ENCODE assay signal across 19 cellular contexts in the genomic region with DNA sequence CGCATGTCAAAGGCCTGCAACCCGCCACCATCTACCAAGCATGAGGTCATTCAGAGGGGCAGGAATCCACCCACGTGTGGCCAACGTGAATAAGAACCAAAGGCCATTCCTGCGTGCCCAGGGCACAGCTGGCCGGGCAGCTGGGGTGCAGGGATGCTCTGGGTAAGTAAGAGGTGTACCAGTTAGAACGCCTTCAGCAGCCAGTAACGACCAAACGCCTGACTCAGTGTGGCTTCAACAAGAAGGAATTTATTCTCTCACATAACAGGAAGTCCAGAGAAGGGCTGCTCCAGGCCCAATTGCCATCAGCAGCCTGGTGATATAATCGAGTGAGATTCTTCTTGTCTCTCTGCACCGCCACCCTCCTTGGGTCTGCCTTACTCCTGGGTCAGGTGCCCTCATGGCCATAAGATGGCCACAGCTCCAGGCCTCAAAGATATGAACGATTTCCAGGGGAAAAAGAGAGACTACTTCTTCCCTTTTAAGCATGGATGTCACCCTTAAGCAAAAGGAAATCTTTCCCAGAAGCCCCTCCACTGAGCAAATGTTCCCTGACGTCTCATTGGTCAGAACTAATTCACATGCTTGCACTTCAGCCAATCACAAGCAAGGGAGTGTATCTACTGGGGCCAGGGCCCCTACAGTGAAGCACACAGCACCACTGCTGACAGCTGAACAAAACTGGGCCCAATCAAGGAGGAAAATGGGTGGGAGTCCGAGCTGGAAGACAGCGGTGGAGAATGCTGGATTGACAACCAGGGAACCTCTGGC. TPM values are rescaled to one million over a fixed set of nuclear protein-coding genes. Genes with fewer than 3 reads are reported as not detected.
A peak's percentile ranks its signal among the peaks of the same experiment; 100 is the strongest.
DNase-seq lines count a peak whose midpoint lies in the region; ATAC-seq and TF ChIP-seq lines count a peak whose summit lies in the region.
"Had no signal": no experiment of that assay in that cellular context is flagged by ENCODE, and none has a peak within 500 bp of the region (broad histone marks: within the 10 kb centered on the region; RNA-seq: fewer than 3 reads in every experiment).

No MANE protein-coding gene starts in this region.

- CTCF ChIA-PET in WTC11 (lab: Charles Lee), result no interaction called here

- H3K27ac ChIP-seq in right cardiac atrium (ENCODE audit: low read length) (peak overlapping the region; percentile 49), heart right ventricle (peak overlapping the region in 4 of 10 donors; percentile 11 to 63 (median 50)), tibial nerve (peak overlapping the region in 1 of 4 donors; percentile 28)
- H3K27ac ChIP-seq: HL-60 had no signal

- TF ChIP-seq POLR2A in tibial nerve (IDR thresholded peaks at IDR 0.05), result no peak

- H3K9me3 ChIP-seq in right cardiac atrium (ENCODE audit: control insufficient read depth, low read length) (no peaks in the 10 kb centered on the region), heart right ventricle (no peaks in the 10 kb centered on the region), tibial nerve (no peaks in the 10 kb centered on the region)
- H3K9me3 ChIP-seq: stomach had no signal

- H3K27ac Mint-ChIP-seq in WTC11 (no peak overlapping the region), CD14-positive monocyte (no peak overlapping the region), type B pancreatic cell (no peak overlapping the region)

- WGBS in right cardiac atrium, result 87% methylated on average over 15 of the region's 15 CpGs
- WGBS in heart right ventricle, 2 donors, result 86 to 89% methylated on average over 15 of the region's 15 CpGs
- WGBS in tibial nerve, 2 donors, result 83 to 91% methylated on average over 15 of the region's 15 CpGs

- TF ChIP-seq CTCF in heart right ventricle (IDR thresholded peaks at IDR 0.05), result no peak
- no peak for TF ChIP-seq CTCF in WTC11 (IDR thresholded peaks at IDR 0.05)
- no peak for TF ChIP-seq CTCF in kidney epithelial cell (IDR thresholded peaks at IDR 0.05; ENCODE audit: insufficient read depth, low read length, poor library complexity, severe bottlenecking)
- TF ChIP-seq CTCF in tibial nerve (IDR thresholded peaks at IDR 0.05), result no peak
- no peak for TF ChIP-seq CTCF in CD14-positive monocyte (IDR thresholded peaks at IDR 0.05)
- no peak for TF ChIP-seq CTCF in type B pancreatic cell (conservative IDR thresholded peaks at IDR 0.05)

- H3K27me3 Mint-ChIP-seq in WTC11 (ENCODE audit: low read depth) (no peaks in the 10 kb centered on the region), CD14-positive monocyte (ENCODE audit: low read depth in 3 of 3) (peaks cover 0 to 2% (median 0%) of the 10 kb centered on the region in 3 donors), type B pancreatic cell (no peaks in the 10 kb centered on the region)
- H3K27me3 Mint-ChIP-seq: natural killer cell treated with Interleukin-12 subunit alpha and Interleukin-12 subunit beta and Interleukin-15 and Interleukin-18, amount 100 ng/mL, for 72 hours had no signal

- intact Hi-C loops in right cardiac atrium (cut with DNase I), result no loop called here
- intact Hi-C loops in heart right ventricle (cut with DNase I), result loop anchor here in 1 of 10 donors (5.0 kb wide), 1 partner anchor 47 kb away; no protein-coding TSS in a partner anchor
- intact Hi-C loops in CD14-positive monocyte (cut with micrococcal nuclease), result no loop called here

- no peak overlapping the region for H3K4me3 ChIP-seq in right cardiac atrium (ENCODE audit: low read length)
- no peak overlapping the region for H3K4me3 ChIP-seq in heart right ventricle
- no peak overlapping the region for H3K4me3 ChIP-seq in kidney epithelial cell (ENCODE audit: low read depth, low read length)
- no peak overlapping the region for H3K4me3 ChIP-seq in tibial nerve
- H3K4me3 ChIP-seq: smooth muscle cell, stomach had no signal

- no peak for DNase-seq in right cardiac atrium
- DNase-seq in heart right ventricle, result no peak
- no peak for DNase-seq in WTC11 (ENCODE audit: low spot score)
- peak; percentile 18 for DNase-seq in kidney epithelial cell (ENCODE audit: low read depth)
- DNase-seq in tibial nerve (ENCODE audit: low spot score in 2 of 2), result no peak
- no peak for DNase-seq in effector CD8-positive, alpha-beta T cell (lab: John Stamatoyannopoulos, UW)
- no peak for DNase-seq in CD14-positive monocyte (ENCODE audit: low spot score)
- DNase-seq in type B pancreatic cell (ENCODE audit: extremely low spot score, unreplicated experiment), result no peak
- DNase-seq: activated CD4-positive, alpha-beta T cell treated with anti-CD3 and anti-CD28 coated beads, Interleukin-2, amount 50 U/mL, for 4 hours; central memory CD4-positive, alpha-beta T cell; mesendoderm; NCI-H2029 treated with DMSO at 0.1 percent for 48 hours; NK-92 treated with Interleukin-12 subunit alpha and Interleukin-12 subunit beta, amount 100 ng/mL, for 24 hours; stimulated activated CD4-positive, alpha-beta T cell treated with anti-CD3 and anti-CD28 coated beads, Interleukin-4, amount 100 ng/mL, for 24 hours; stomach; SW 1271 had no signal

- H3K27me3 ChIP-seq in right cardiac atrium (ENCODE audit: control insufficient read depth, insufficient read depth) (no peaks in the 10 kb centered on the region), heart right ventricle (no peaks in the 10 kb centered on the region), kidney epithelial cell (ENCODE audit: control insufficient read depth, insufficient read depth, low read length) (no peaks in the 10 kb centered on the region), tibial nerve (no peaks in the 10 kb centered on the region)
- H3K27me3 ChIP-seq: stomach had no signal

- H3K4me3 Mint-ChIP-seq in WTC11 (no peak overlapping the region), CD14-positive monocyte (no peak overlapping the region), type B pancreatic cell (no peak overlapping the region)
- H3K4me3 Mint-ChIP-seq: natural killer cell treated with Interleukin-12 subunit alpha and Interleukin-12 subunit beta and Interleukin-15 and Interleukin-18, amount 100 ng/mL, for 72 hours had no signal

- H3K4me1 Mint-ChIP-seq in WTC11 (peaks cover 7% of the 10 kb centered on the region), CD14-positive monocyte (peaks cover 8% of the 10 kb centered on the region), type B pancreatic cell (ENCODE audit: unreplicated experiment) (peaks cover 42% of the 10 kb centered on the region)

- no peaks in the 10 kb centered on the region for H3K36me3 Mint-ChIP-seq in WTC11
- no peaks in the 10 kb centered on the region for H3K36me3 Mint-ChIP-seq in CD14-positive monocyte
- H3K36me3 Mint-ChIP-seq in type B pancreatic cell, result no peaks in the 10 kb centered on the region
- H3K36me3 Mint-ChIP-seq: natural killer cell treated with Interleukin-12 subunit alpha and Interleukin-12 subunit beta and Interleukin-15 and Interleukin-18, amount 100 ng/mL, for 72 hours had no signal

- no peaks in the 10 kb centered on the region for H3K36me3 ChIP-seq in heart right ventricle
- no peaks in the 10 kb centered on the region for H3K36me3 ChIP-seq in kidney epithelial cell (ENCODE audit: control insufficient read depth, insufficient read depth, low read length)
- H3K36me3 ChIP-seq in tibial nerve, result no peaks in the 10 kb centered on the region
- H3K36me3 ChIP-seq: stomach had no signal

- POLR2A ChIA-PET in WTC11 (lab: Charles Lee), result no interaction called here

- peaks cover 19% of the 10 kb centered on the region for H3K4me1 ChIP-seq in right cardiac atrium (ENCODE audit: control insufficient read depth, insufficient read depth, low read length)
- H3K4me1 ChIP-seq in heart right ventricle, result peaks cover 0 to 90% (median 57%) of the 10 kb centered on the region in 9 donors
- H3K4me1 ChIP-seq in tibial nerve, result peaks cover 0 to 30% (median 6%) of the 10 kb centered on the region in 4 donors

- ATAC-seq in right cardiac atrium (no peak), heart right ventricle (no peak), WTC11 (no peak)
- ATAC-seq: natural killer cell treated with Interleukin-12 subunit alpha and Interleukin-12 subunit beta and Interleukin-15 and Interleukin-18, amount 100 ng/mL, for 72 hours had no signal

- no peak for TF ChIP-seq EP300 in tibial nerve (IDR thresholded peaks at IDR 0.05)

- no peaks in the 10 kb centered on the region for H3K9me3 Mint-ChIP-seq in WTC11
- no peaks in the 10 kb centered on the region for H3K9me3 Mint-ChIP-seq in CD14-positive monocyte
- no peaks in the 10 kb centered on the region for H3K9me3 Mint-ChIP-seq in type B pancreatic cell
- H3K9me3 Mint-ChIP-seq: natural killer cell treated with Interleukin-12 subunit alpha and Interleukin-12 subunit beta and Interleukin-15 and Interleukin-18, amount 100 ng/mL, for 72 hours had no signal

TF ChIP-seq in WTC11, 78 proteins besides CTCF, POLR2A, EP300 and RAD21:
- TF ChIP-seq, protein P1, sequence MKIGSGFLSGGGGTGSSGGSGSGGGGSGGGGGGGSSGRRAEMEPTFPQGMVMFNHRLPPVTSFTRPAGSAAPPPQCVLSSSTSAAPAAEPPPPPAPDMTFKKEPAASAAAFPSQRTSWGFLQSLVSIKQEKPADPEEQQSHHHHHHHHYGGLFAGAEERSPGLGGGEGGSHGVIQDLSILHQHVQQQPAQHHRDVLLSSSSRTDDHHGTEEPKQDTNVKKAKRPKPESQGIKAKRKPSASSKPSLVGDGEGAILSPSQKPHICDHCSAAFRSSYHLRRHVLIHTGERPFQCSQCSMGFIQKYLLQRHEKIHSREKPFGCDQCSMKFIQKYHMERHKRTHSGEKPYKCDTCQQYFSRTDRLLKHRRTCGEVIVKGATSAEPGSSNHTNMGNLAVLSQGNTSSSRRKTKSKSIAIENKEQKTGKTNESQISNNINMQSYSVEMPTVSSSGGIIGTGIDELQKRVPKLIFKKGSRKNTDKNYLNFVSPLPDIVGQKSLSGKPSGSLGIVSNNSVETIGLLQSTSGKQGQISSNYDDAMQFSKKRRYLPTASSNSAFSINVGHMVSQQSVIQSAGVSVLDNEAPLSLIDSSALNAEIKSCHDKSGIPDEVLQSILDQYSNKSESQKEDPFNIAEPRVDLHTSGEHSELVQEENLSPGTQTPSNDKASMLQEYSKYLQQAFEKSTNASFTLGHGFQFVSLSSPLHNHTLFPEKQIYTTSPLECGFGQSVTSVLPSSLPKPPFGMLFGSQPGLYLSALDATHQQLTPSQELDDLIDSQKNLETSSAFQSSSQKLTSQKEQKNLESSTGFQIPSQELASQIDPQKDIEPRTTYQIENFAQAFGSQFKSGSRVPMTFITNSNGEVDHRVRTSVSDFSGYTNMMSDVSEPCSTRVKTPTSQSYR (CRISPR knock-in tag; IDR thresholded peaks at IDR 0.05), result no peak
- no peak for TF ChIP-seq ZNF416 (CRISPR knock-in tag; IDR thresholded peaks at IDR 0.05)
- TF ChIP-seq NFYB (CRISPR knock-in tag; conservative IDR thresholded peaks at IDR 0.05; ENCODE audit: low read depth), result peak; percentile 50
- no peak for TF ChIP-seq GTF2I (CRISPR knock-in tag; conservative IDR thresholded peaks at IDR 0.05)
TF ChIP-seq in WTC11: peak in this region for 1.

RNA-seq across cellular contexts. Expression of gene TTC7B, which starts 7.3 kb away (rescaled TPM):
- total RNA-seq in right cardiac atrium (10 to 100 TPM; 80.7 to 88.7 (median 85.5) TPM), heart right ventricle (10 to 100 TPM; 59.1 to 79.4 (median 66.6) TPM), WTC11 (2021) (27.6 to 37.0 TPM (median 31.7 TPM) in 3 replicates), kidney epithelial cell (46.0 and 69.5 TPM in 2 replicates), tibial nerve (10 to 100 TPM; 25.9 to 44.1 (median 34.4) TPM), type B pancreatic cell (ENCODE audit: low replicate concordance) (27.4 and 40.4 TPM in 2 replicates)
- polyA plus RNA-seq in right cardiac atrium (38.1 TPM), heart right ventricle (10 to 100 TPM; 23.0 to 23.5 TPM), CD14-positive monocyte (1 to 10 TPM in 1 of 2 donors, under 1 TPM in 1; 0.87 to 1.2 TPM)
